In the genomic region with DNA sequence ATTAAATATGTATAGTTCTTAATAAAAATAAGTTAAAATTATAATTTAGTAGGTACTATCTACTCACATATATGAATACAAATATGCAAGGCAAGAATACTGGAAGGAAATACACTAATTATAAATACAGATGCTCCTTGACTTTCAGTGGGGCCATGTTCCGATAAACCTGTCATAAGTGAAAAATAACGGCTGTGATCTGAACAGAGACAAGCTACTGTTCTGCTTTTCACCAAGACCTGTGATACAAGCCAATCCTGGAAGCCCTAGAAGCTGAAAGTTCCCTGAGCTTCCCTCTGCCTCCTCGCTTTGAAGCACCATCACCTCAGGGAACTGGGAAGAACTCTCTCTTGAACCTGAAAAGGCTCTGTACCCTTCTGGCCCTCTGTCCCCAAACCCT, we compare ENCODE assay signal across 2 cellular contexts.
TF ChIP-seq lines count a peak whose summit lies in the region.

No MANE protein-coding gene starts in this region.

TF ChIP-seq in IMR-90, 13 proteins besides CTCF, POLR2A, EP300 and RAD21:
- TF ChIP-seq MAZ (IDR thresholded peaks at IDR 0.05; ENCODE audit: borderline replicate concordance, low read depth, low read length) (no peak), SMC3 (IDR thresholded peaks at IDR 0.05; ENCODE audit: low read depth, low read length) (no peak), RFX5 (IDR thresholded peaks at IDR 0.05; ENCODE audit: low read depth, low read length) (no peak), RCOR1 (IDR thresholded peaks at IDR 0.05; ENCODE audit: insufficient replicate concordance, low read length) (no peak), NFE2L2 (IDR thresholded peaks at IDR 0.05; ENCODE audit: low read depth, low read length) (no peak), MXI1 (IDR thresholded peaks at IDR 0.05; ENCODE audit: borderline replicate concordance, low read depth, low read length) (no peak), MAFK (IDR thresholded peaks at IDR 0.05; ENCODE audit: low read depth, low read length) (no peak), CHD1 (IDR thresholded peaks at IDR 0.05; ENCODE audit: low read depth, low read length) (no peak)
- TF ChIP-seq, protein P1, sequence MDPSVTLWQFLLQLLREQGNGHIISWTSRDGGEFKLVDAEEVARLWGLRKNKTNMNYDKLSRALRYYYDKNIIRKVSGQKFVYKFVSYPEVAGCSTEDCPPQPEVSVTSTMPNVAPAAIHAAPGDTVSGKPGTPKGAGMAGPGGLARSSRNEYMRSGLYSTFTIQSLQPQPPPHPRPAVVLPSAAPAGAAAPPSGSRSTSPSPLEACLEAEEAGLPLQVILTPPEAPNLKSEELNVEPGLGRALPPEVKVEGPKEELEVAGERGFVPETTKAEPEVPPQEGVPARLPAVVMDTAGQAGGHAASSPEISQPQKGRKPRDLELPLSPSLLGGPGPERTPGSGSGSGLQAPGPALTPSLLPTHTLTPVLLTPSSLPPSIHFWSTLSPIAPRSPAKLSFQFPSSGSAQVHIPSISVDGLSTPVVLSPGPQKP (IDR thresholded peaks at IDR 0.05; ENCODE audit: borderline replicate concordance, low read depth, low read length): no peak

TF ChIP-seq in H1, 55 proteins besides CTCF, POLR2A, EP300 and RAD21:
- TF ChIP-seq GTF2F1 (IDR thresholded peaks at IDR 0.05; ENCODE audit: borderline replicate concordance, low read depth, low read length) (no peak), CBX5 (IDR thresholded peaks at IDR 0.05; ENCODE audit: low read depth, low read length) (no peak), RNF2 (IDR thresholded peaks at IDR 0.05; ENCODE audit: borderline replicate concordance, low read depth, low read length, missing control alignments, poor library complexity, severe bottlenecking) (no peak), TBP (IDR thresholded peaks at IDR 0.05; ENCODE audit: low read depth, low read length) (no peak), TAF7 (optimal IDR thresholded peaks at IDR 0.05; ENCODE audit: borderline replicate concordance, low read depth, low read length) (no peak), CHD1 (IDR thresholded peaks at IDR 0.05; ENCODE audit: low read depth, low read length) (no peak), EGR1 (IDR thresholded peaks at IDR 0.05; ENCODE audit: borderline replicate concordance, low read depth, low read length) (no peak), NRF1 (IDR thresholded peaks at IDR 0.05; ENCODE audit: low read depth, low read length) (no peak)
